ENCODE assay signal across 8 cellular contexts in genomic region chr9:70407081-70407503, GRCh38. TPM values are rescaled to one million over a fixed set of nuclear protein-coding genes. Genes with fewer than 3 reads are reported as not detected.
DNase-seq lines count a peak whose midpoint lies in the region; ATAC-seq and TF ChIP-seq lines count a peak whose summit lies in the region.

No MANE protein-coding gene starts in this region.

- no peak for TF ChIP-seq CTCF in body of pancreas (IDR thresholded peaks at IDR 0.05)
- no peak for TF ChIP-seq CTCF in uterus (IDR thresholded peaks at IDR 0.05)

- intact Hi-C loops in right cardiac atrium (cut with DNase I) = loop anchor here in 1 of 4 donors (10.0 kb wide), 1 partner anchor 52 kb away; no protein-coding TSS in a partner anchor
- intact Hi-C loops in left ventricle myocardium superior (cut with micrococcal nuclease) = loop anchor here (10.0 kb wide), 1 partner anchor 52 kb away; no protein-coding TSS in a partner anchor
- intact Hi-C loops in body of pancreas (cut with DNase I) = loop anchor here (5.0 to 10.0 kb wide), 3 partner anchors 62 to 145 kb away; no protein-coding TSS in a partner anchor
- intact Hi-C loops in uterus (cut with DNase I; ENCODE audit: low total_unique reads) = no loop called here
- intact Hi-C loops in left colon (cut with DNase I, micrococcal nuclease) = no loop called here

- no peak overlapping the region for H3K9ac ChIP-seq in mesendoderm (ENCODE audit: low read length)

- WGBS in right cardiac atrium = 37% methylated on average over 4 of the region's 4 CpGs
- 39 to 46% methylated on average over 4 of the region's 4 CpGs for WGBS in body of pancreas, 2 donors
- no CpG with 5 or more reads among the region's 4 CpGs for WGBS in mesendoderm (ENCODE audit: extremely low coverage, insufficient coverage, low lambda C conversion rate)

- H3K23ac ChIP-seq in mesendoderm (ENCODE audit: low read length) = peak overlapping the region; percentile 66

- H3K9me3 ChIP-seq in right cardiac atrium (ENCODE audit: control insufficient read depth, low read length) (no peaks in the 10 kb centered on the region), body of pancreas (no peaks in the 10 kb centered on the region), uterus (no peaks in the 10 kb centered on the region)

- H4K5ac ChIP-seq in mesendoderm (ENCODE audit: low read length) = no peak overlapping the region

- no peak overlapping the region for H3K56ac ChIP-seq in mesendoderm (ENCODE audit: low read length)

- no peaks in the 10 kb centered on the region for H3K27me3 ChIP-seq in right cardiac atrium (ENCODE audit: control insufficient read depth, insufficient read depth)
- no peaks in the 10 kb centered on the region for H3K27me3 ChIP-seq in body of pancreas
- H3K27me3 ChIP-seq in mesendoderm (ENCODE audit: insufficient read depth, low read length, poor library complexity) = no peaks in the 10 kb centered on the region
- H3K27me3 ChIP-seq in uterus = no peaks in the 10 kb centered on the region

- ATAC-seq in right cardiac atrium (no peak), left ventricle myocardium superior (no peak), body of pancreas (no peak), left colon (no peak)

- H3K4me3 ChIP-seq in right cardiac atrium (ENCODE audit: low read length) (peak overlapping the region; percentile 42), body of pancreas (no peak overlapping the region), mesendoderm (ENCODE audit: low read length) (no peak overlapping the region), uterus (peak overlapping the region; percentile 15 to 20)

- no peak for TF ChIP-seq POLR2A in body of pancreas (IDR thresholded peaks at IDR 0.05)
- TF ChIP-seq POLR2A in uterus (IDR thresholded peaks at IDR 0.05) = no peak

- H3K4me1 ChIP-seq in right cardiac atrium (ENCODE audit: control insufficient read depth, insufficient read depth, low read length) (peaks cover 32% of the 10 kb centered on the region), body of pancreas (peaks cover 80% of the 10 kb centered on the region), mesendoderm (ENCODE audit: control insufficient read depth, low read depth, low read length) (no peaks in the 10 kb centered on the region), uterus (peaks cover 5 to 14% of the 10 kb centered on the region in 2 donors)

- no peak overlapping the region for H4K8ac ChIP-seq in mesendoderm (ENCODE audit: low read depth, low read length)

- no peak overlapping the region for H2BK5ac ChIP-seq in mesendoderm (ENCODE audit: low read length)

- H3K18ac ChIP-seq in mesendoderm (ENCODE audit: low read length) = no peak overlapping the region

- H3K4ac ChIP-seq in mesendoderm (ENCODE audit: low read depth, low read length) = no peak overlapping the region

- DNase-seq in right cardiac atrium (no peak), left ventricle myocardium superior (no peak), body of pancreas (no peak), mesendoderm (no peak), uterus (peak in 1 of 2 donors; percentile 13), DMS79 treated with DMSO at 0.1 percent for 48 hours (lab: John Stamatoyannopoulos, UW) (no peak), left colon (no peak), activated T-cell treated with anti-CD3 and anti-CD28 coated beads for 4 hours (no peak)

- H2BK120ac ChIP-seq in mesendoderm (ENCODE audit: low read depth, low read length) = no peak overlapping the region

- no peaks in the 10 kb centered on the region for H3K36me3 ChIP-seq in body of pancreas (replicated peaks in 1 of 2; ENCODE audit: insufficient read depth in 1 of 2, low read depth in 2 of 2)
- no peaks in the 10 kb centered on the region for H3K36me3 ChIP-seq in mesendoderm (ENCODE audit: control insufficient read depth, insufficient read depth, low read length)
- no peaks in the 10 kb centered on the region for H3K36me3 ChIP-seq in uterus

- H3K79me2 ChIP-seq in mesendoderm (ENCODE audit: control insufficient read depth, insufficient read depth, low read length) = no peaks in the 10 kb centered on the region

- H3K27ac ChIP-seq in right cardiac atrium (ENCODE audit: low read length) (peak overlapping the region; percentile 81), body of pancreas (peak overlapping the region in 3 of 4 donors; percentile 20 to 68 (median 25)), mesendoderm (ENCODE audit: low read depth, low read length) (no peak overlapping the region), uterus (peak overlapping the region; percentile 76 to 100)

- H3K79me1 ChIP-seq in mesendoderm (ENCODE audit: low read length) = no peaks in the 10 kb centered on the region

- H2BK15ac ChIP-seq in mesendoderm (replicated peaks; ENCODE audit: low read depth) = no peak overlapping the region

- H3K4me2 ChIP-seq in mesendoderm (ENCODE audit: low read length) = no peak overlapping the region

- no peak overlapping the region for H2AK5ac ChIP-seq in mesendoderm (ENCODE audit: low read length)

RNA-seq across cellular contexts. Expression of gene KLF9, which starts 7.4 kb away (rescaled TPM):
- total RNA-seq in right cardiac atrium (10 to 100 TPM; 59.3 to 76.6 (median 72.6) TPM), left ventricle myocardium superior (54.9 TPM), body of pancreas (10 to 100 TPM; 38.1 to 63.6 TPM), uterus (100 to 1,000 TPM in 2 of 4 donors, 10 to 100 TPM in 2; 19.1 to 146 (median 98.7) TPM), left colon (10 to 100 TPM; 26.7 to 55.2 TPM)
- polyA plus RNA-seq in right cardiac atrium = 39.5 TPM
- 0.15 TPM for polyA plus RNA-seq in mesendoderm (2013, experiment 1 of 2)
- polyA plus RNA-seq in mesendoderm (2013, experiment 2 of 2) = 0.17 TPM

Comparison
In these comparisons a context has a peak if more than half of its experiments do, and no peak if none do; other contexts are left out.
1. H3K4me3 ChIP-seq: peak in right cardiac atrium (single experiment) and uterus (2 of 2); none in body of pancreas (0 of 2) and mesendoderm (single experiment).
2. intact Hi-C loops: an anchor here in left ventricle myocardium superior (10.0 kb wide) and body of pancreas (5.0 to 10.0 kb wide); none called in uterus and left colon.